In genomic region chr15:63071288-63071909, GRCh38 we compare ENCODE assay signal across 2 cellular contexts.
TF ChIP-seq lines count a peak whose summit lies in the region.

No MANE protein-coding gene starts in this region.

TF ChIP-seq in HCT116, 20 proteins besides CTCF, POLR2A, EP300 and RAD21 (continued from another document):
- TF ChIP-seq FOSL1 (IDR thresholded peaks at IDR 0.05; ENCODE audit: low read depth) (no peak), SRF (IDR thresholded peaks at IDR 0.05; ENCODE audit: low read depth) (no peak), POLR2AphosphoS5 (IDR thresholded peaks at IDR 0.05; ENCODE audit: low read depth, low read length) (no peak), EZH2phosphoT487 (IDR thresholded peaks at IDR 0.05; ENCODE audit: borderline replicate concordance) (no peak), MAX (IDR thresholded peaks at IDR 0.05) (no peak), YY1 (IDR thresholded peaks at IDR 0.05; ENCODE audit: extremely low read depth, insufficient replicate concordance, low read depth, low read length) (no peak), ZNF274 (IDR thresholded peaks at IDR 0.05; ENCODE audit: low read depth, low read length) (no peak), CEBPB (IDR thresholded peaks at IDR 0.05; ENCODE audit: low read depth) (no peak), REST (IDR thresholded peaks at IDR 0.05; ENCODE audit: low read depth) (no peak), ZBTB33 (IDR thresholded peaks at IDR 0.05; ENCODE audit: extremely low read depth, insufficient replicate concordance, low read length) (no peak), ELF1 (IDR thresholded peaks at IDR 0.05; ENCODE audit: borderline replicate concordance, low read depth) (no peak)
TF ChIP-seq in HCT116: peak in this region for 0.

TF ChIP-seq in WTC11, 78 proteins besides CTCF, POLR2A, EP300 and RAD21:
- TF ChIP-seq, protein P1, sequence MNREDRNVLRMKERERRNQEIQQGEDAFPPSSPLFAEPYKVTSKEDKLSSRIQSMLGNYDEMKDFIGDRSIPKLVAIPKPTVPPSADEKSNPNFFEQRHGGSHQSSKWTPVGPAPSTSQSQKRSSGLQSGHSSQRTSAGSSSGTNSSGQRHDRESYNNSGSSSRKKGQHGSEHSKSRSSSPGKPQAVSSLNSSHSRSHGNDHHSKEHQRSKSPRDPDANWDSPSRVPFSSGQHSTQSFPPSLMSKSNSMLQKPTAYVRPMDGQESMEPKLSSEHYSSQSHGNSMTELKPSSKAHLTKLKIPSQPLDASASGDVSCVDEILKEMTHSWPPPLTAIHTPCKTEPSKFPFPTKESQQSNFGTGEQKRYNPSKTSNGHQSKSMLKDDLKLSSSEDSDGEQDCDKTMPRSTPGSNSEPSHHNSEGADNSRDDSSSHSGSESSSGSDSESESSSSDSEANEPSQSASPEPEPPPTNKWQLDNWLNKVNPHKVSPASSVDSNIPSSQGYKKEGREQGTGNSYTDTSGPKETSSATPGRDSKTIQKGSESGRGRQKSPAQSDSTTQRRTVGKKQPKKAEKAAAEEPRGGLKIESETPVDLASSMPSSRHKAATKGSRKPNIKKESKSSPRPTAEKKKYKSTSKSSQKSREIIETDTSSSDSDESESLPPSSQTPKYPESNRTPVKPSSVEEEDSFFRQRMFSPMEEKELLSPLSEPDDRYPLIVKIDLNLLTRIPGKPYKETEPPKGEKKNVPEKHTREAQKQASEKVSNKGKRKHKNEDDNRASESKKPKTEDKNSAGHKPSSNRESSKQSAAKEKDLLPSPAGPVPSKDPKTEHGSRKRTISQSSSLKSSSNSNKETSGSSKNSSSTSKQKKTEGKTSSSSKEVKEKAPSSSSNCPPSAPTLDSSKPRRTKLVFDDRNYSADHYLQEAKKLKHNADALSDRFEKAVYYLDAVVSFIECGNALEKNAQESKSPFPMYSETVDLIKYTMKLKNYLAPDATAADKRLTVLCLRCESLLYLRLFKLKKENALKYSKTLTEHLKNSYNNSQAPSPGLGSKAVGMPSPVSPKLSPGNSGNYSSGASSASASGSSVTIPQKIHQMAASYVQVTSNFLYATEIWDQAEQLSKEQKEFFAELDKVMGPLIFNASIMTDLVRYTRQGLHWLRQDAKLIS (CRISPR knock-in tag; IDR thresholded peaks at IDR 0.05; ENCODE audit: borderline replicate concordance): no peak
- TF ChIP-seq FOXK1 (CRISPR knock-in tag; IDR thresholded peaks at IDR 0.05): no peak
- TF ChIP-seq FOXJ3 (CRISPR knock-in tag; IDR thresholded peaks at IDR 0.05; ENCODE audit: borderline replicate concordance): no peak
- no peak for TF ChIP-seq ZNF671 (CRISPR knock-in tag; IDR thresholded peaks at IDR 0.05)
- TF ChIP-seq, protein P2, sequence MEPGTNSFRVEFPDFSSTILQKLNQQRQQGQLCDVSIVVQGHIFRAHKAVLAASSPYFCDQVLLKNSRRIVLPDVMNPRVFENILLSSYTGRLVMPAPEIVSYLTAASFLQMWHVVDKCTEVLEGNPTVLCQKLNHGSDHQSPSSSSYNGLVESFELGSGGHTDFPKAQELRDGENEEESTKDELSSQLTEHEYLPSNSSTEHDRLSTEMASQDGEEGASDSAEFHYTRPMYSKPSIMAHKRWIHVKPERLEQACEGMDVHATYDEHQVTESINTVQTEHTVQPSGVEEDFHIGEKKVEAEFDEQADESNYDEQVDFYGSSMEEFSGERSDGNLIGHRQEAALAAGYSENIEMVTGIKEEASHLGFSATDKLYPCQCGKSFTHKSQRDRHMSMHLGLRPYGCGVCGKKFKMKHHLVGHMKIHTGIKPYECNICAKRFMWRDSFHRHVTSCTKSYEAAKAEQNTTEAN (CRISPR knock-in tag; IDR thresholded peaks at IDR 0.05): no peak
- TF ChIP-seq ZNF263 (CRISPR knock-in tag; IDR thresholded peaks at IDR 0.05; ENCODE audit: low read depth): no peak
- no peak for TF ChIP-seq PRRX2 (CRISPR knock-in tag; IDR thresholded peaks at IDR 0.05)
- TF ChIP-seq KAT7 (CRISPR knock-in tag; IDR thresholded peaks at IDR 0.05; ENCODE audit: borderline replicate concordance): no peak
- TF ChIP-seq SMAD4 (CRISPR knock-in tag; IDR thresholded peaks at IDR 0.05): no peak
- TF ChIP-seq, protein P3, sequence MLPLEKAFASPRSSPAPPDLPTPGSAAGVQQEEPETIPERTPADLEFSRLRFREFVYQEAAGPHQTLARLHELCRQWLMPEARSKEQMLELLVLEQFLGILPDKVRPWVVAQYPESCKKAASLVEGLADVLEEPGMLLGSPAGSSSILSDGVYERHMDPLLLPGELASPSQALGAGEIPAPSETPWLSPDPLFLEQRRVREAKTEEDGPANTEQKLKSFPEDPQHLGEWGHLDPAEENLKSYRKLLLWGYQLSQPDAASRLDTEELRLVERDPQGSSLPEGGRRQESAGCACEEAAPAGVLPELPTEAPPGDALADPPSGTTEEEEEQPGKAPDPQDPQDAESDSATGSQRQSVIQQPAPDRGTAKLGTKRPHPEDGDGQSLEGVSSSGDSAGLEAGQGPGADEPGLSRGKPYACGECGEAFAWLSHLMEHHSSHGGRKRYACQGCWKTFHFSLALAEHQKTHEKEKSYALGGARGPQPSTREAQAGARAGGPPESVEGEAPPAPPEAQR (CRISPR knock-in tag; IDR thresholded peaks at IDR 0.05): no peak
- TF ChIP-seq RELA (CRISPR knock-in tag; IDR thresholded peaks at IDR 0.05; ENCODE audit: borderline replicate concordance): no peak
- TF ChIP-seq NR2C2 (CRISPR knock-in tag; IDR thresholded peaks at IDR 0.05): no peak
- no peak for TF ChIP-seq ZBTB21 (CRISPR knock-in tag; IDR thresholded peaks at IDR 0.05; ENCODE audit: borderline replicate concordance)
- no peak for TF ChIP-seq NR1H2 (CRISPR knock-in tag; IDR thresholded peaks at IDR 0.05)
- no peak for TF ChIP-seq SOX15 (CRISPR knock-in tag; IDR thresholded peaks at IDR 0.05)
- TF ChIP-seq ESRRA (CRISPR knock-in tag; IDR thresholded peaks at IDR 0.05; ENCODE audit: borderline replicate concordance): no peak
